Comparison of ENCODE assay signal across 8 cellular contexts in genomic region chr1:11804666-11805453, GRCh38. TPM values are rescaled to one million over a fixed set of nuclear protein-coding genes. Genes with fewer than 3 reads are reported as not detected.
DNase-seq lines count a peak whose midpoint lies in the region; ATAC-seq, FAIRE-seq and TF ChIP-seq lines count a peak whose summit lies in the region.

No MANE protein-coding gene starts in this region.

- intact Hi-C loops in OCI-LY7 (cut with micrococcal nuclease; ENCODE audit: unreplicated experiment) (no loop called here), K562 (cut with micrococcal nuclease) (loop anchor here (2.0 to 5.0 kb wide), 2 partner anchors 104 to 177 kb away; partner anchors contain the start of gene MFN2)

- peak in 1 of 2 experiments; percentile 3; a peak in 2 of 6 replicates for ATAC-seq in A549
- peak; percentile 12 for ATAC-seq in K562

- H3K4me2 ChIP-seq in A549 (peak overlapping the region; percentile 99), OCI-LY7 (ENCODE audit: low read length) (peak overlapping the region; percentile 97), K562 (ENCODE audit: insufficient read depth, low read length) (peak overlapping the region; percentile 99)

- DNase-seq in A549 (ENCODE audit: low read depth in 1 of 2, low spot score in 1 of 2) (no peak), H7 (peak; percentile 57), OCI-LY7 (ENCODE audit: low spot score) (no peak), K562 (ENCODE audit: extremely low read depth in 1 of 4, low spot score in 3 of 4) (peak; percentile 53 to 95 (median 66)), iris pigment epithelial cell (ENCODE audit: low read depth) (peak; percentile 67), activated gamma-delta T cell (lab: John Stamatoyannopoulos, UW) (no peak), SIG-M5 treated with dmso at 0.1 percent for 504 hours (lab: John Stamatoyannopoulos, UW; ENCODE audit: unreplicated experiment) (no peak)
- DNase-seq in stimulated activated CD4-positive, alpha-beta T cell treated with anti-CD3 and anti-CD28 coated beads, Interleukin-4, amount 100 ng/mL, for 1 hour, result peak; percentile 37

- H2AFZ ChIP-seq in OCI-LY7 (ENCODE audit: low read length) (no peak overlapping the region), K562 (ENCODE audit: low read depth, low read length) (no peak overlapping the region)

- H3K4me3 ChIP-seq in A549, result peak overlapping the region; percentile 59
- peak overlapping the region; percentile 94 for H3K4me3 ChIP-seq in H7 (ENCODE audit: insufficient read depth, low read depth, low read length)
- H3K4me3 ChIP-seq in OCI-LY7 (ENCODE audit: low read depth, low read length, poor library complexity, severe bottlenecking), result peak overlapping the region; percentile 80
- H3K4me3 ChIP-seq in K562, result peak overlapping the region; percentile 81

- TF ChIP-seq RAD21 in A549 (conservative IDR thresholded peaks at IDR 0.05 in 1 of 2, IDR thresholded peaks at IDR 0.05 in 1 of 2), result no peak
- TF ChIP-seq RAD21 in K562 (CRISPR knock-in tag; conservative IDR thresholded peaks at IDR 0.05 in 1 of 2, IDR thresholded peaks at IDR 0.05 in 1 of 2), result no peak

- no peaks in the 10 kb centered on the region; the same call in 1 of the 2 replicates for H4K20me1 ChIP-seq in OCI-LY7 (ENCODE audit: insufficient read depth, low read length)
- H4K20me1 ChIP-seq in K562 (replicated peaks; ENCODE audit: control insufficient read depth, insufficient read depth, low read length), result 0 out of 2 replicates have a peak, but pooled peaks cover 5% of the 10 kb centered on the region

- TF ChIP-seq CTCF in A549 (IDR thresholded peaks at IDR 0.05) (no peak), OCI-LY7 (conservative IDR thresholded peaks at IDR 0.05; ENCODE audit: low read length) (no peak), K562 (IDR thresholded peaks at IDR 0.05 in 2 of 3, conservative IDR thresholded peaks at IDR 0.05 in 1 of 3; ENCODE audit: insufficient read depth in 2 of 3, low read depth in 1 of 3, low read length in 3 of 3) (no peak)

- H3K9me1 ChIP-seq in K562 (ENCODE audit: control insufficient read depth, insufficient read depth, low read length), result no peaks in the 10 kb centered on the region

- 58% methylated on average over 10 of the region's 22 CpGs for WGBS in A549 (ENCODE audit: missing lambda C conversion rate)
- 1% methylated on average over 21 of the region's 22 CpGs for WGBS in K562 (ENCODE audit: insufficient coverage, low coverage, missing lambda C conversion rate)

- H3K27ac ChIP-seq in A549 (peak overlapping the region; percentile 91 to 95), OCI-LY7 (ENCODE audit: low read depth, low read length, poor library complexity, severe bottlenecking) (peak overlapping the region; percentile 59), K562 (ENCODE audit: extremely low read depth, low read depth, low read length) (peak overlapping the region; percentile 98)

- H3K4me1 ChIP-seq in A549 (peaks cover 26% of the 10 kb centered on the region), OCI-LY7 (ENCODE audit: insufficient read depth, low read length, poor library complexity, severe bottlenecking) (peaks cover 51% of the 10 kb centered on the region), K562 (replicated peaks in 1 of 2; ENCODE audit: control insufficient read depth in 2 of 2, insufficient read depth in 2 of 2, low read length in 2 of 2) (peaks cover 43 to 48% of the 10 kb centered on the region in 2 experiments)

- POLR2A ChIA-PET in A549 (lab: Yijun Ruan, JAX), result interaction anchor here (2.8 kb wide), 1 partner anchor 103 kb away, joined by 23 read pairs; no protein-coding TSS in a partner anchor
- POLR2A ChIA-PET in OCI-LY7 (lab: Charles Lee), result interaction anchor here (0.6 to 1.3 kb wide), 2 partner anchors 10 to 68 kb away, joined by 3 to 4 read pairs; no protein-coding TSS in a partner anchor
- POLR2A ChIA-PET in K562 (lab: Yijun Ruan, JAX), result interaction anchor here (0.5 to 4.9 kb wide), 4 partner anchors 14 to 211 kb away, joined by 3 to 80 read pairs (median 43); no protein-coding TSS in a partner anchor

- TF ChIP-seq EP300 in A549 (IDR thresholded peaks at IDR 0.05), result no peak
- no peak for TF ChIP-seq EP300 in K562 (IDR thresholded peaks at IDR 0.05; ENCODE audit: low read length)

- H3K9me2 ChIP-seq in OCI-LY7 (ENCODE audit: insufficient read depth, low read length), result no peaks in the 10 kb centered on the region

- H3K9ac ChIP-seq in K562 (ENCODE audit: insufficient read depth in 1 of 2, low read depth in 2 of 2, low read length in 2 of 2), result peak overlapping the region; percentile 97

- TF ChIP-seq POLR2A in A549 (IDR thresholded peaks at IDR 0.05; ENCODE audit: low read length) (no peak), K562 (conservative IDR thresholded peaks at IDR 0.05) (no peak)

- CTCF ChIA-PET in A549 (lab: Yijun Ruan, JAX), result interaction anchor here (1.4 kb wide), 1 partner anchor 20 kb away, joined by 3 read pairs; no protein-coding TSS in a partner anchor
- CTCF ChIA-PET in OCI-LY7 (lab: Charles Lee; ENCODE audit: unreplicated experiment), result no interaction called here
- CTCF ChIA-PET in K562 (lab: Yijun Ruan, JAX; ENCODE audit: low intra/inter-chr PET ratio), result no interaction called here

- no peak for FAIRE-seq in A549 (lab: Jason Lieb, UNC)
- FAIRE-seq in K562 (lab: Jason Lieb, UNC), result peak; percentile 69

- H3K79me2 ChIP-seq in OCI-LY7 (ENCODE audit: insufficient read depth, low read depth, low read length), result peaks cover 62% of the 10 kb centered on the region
- peaks cover 90% of the 10 kb centered on the region for H3K79me2 ChIP-seq in K562 (ENCODE audit: control insufficient read depth, insufficient read depth, low read length)

- in situ Hi-C loops in K562 (cut with MboI), result no loop called here

- H3K9me3 ChIP-seq in A549 (no peaks in the 10 kb centered on the region), OCI-LY7 (ENCODE audit: low read length) (no peaks in the 10 kb centered on the region), K562 (replicated peaks; ENCODE audit: control insufficient read depth, insufficient read depth, low read depth, low read length) (no peaks in the 10 kb centered on the region)

- H3K36me3 ChIP-seq in H7 (replicated peaks; ENCODE audit: control insufficient read depth, insufficient read depth, low read length), result peaks cover 8% of the 10 kb centered on the region
- H3K36me3 ChIP-seq in OCI-LY7 (ENCODE audit: insufficient read depth, low read length), result peaks cover 52% of the 10 kb centered on the region
- H3K36me3 ChIP-seq in K562 (ENCODE audit: control insufficient read depth, insufficient read depth, low read length), result peaks cover 51% of the 10 kb centered on the region

- no peaks in the 10 kb centered on the region for H3K27me3 ChIP-seq in H7 (ENCODE audit: control insufficient read depth, insufficient read depth, low read length)
- no peaks in the 10 kb centered on the region for H3K27me3 ChIP-seq in K562 (ENCODE audit: control insufficient read depth in 2 of 2, insufficient read depth in 2 of 2, low read length in 2 of 2)

- BruUV-seq in OCI-LY7 (replicated peaks; lab: Mats Ljungman, UMichigan) (no TSS peak), K562 (replicated peaks; lab: Mats Ljungman, UMichigan) (no TSS peak)

RNA-seq across cellular contexts. Expression of gene MTHFR, which starts 0.9 kb away (rescaled TPM):
- polyA plus RNA-seq in A549 (2011; rRNA removed) (4.5 and 5.0 TPM in 2 replicates), A549 (2017; fragmentation: RNase III; extraction: RNeasy Plus Mini Kit Qiagen cat#74134 plus additional on column Dnase treatment) (4.1 to 5.3 TPM (median 5.2 TPM) in 3 replicates), K562 (2011; rRNA removed) (47.6 and 56.6 TPM in 2 replicates), K562 (2014; fragmentation: Illumina TruSeq; extraction: Trizol) (62.6 and 78.7 TPM in 2 replicates), K562 (2014; fragmentation: Nextera tagmentation; extraction: Ambion mirVana) (1 to 10 TPM; 5.0 to 5.4 TPM), K562 (2014; rRNA removed) (57.3 and 72.7 TPM in 2 replicates)
- 2.9 and 3.6 TPM in 2 replicates for polyA plus RNA-seq in A549 (2012; cell fraction: cytosol; rRNA removed)
- polyA plus RNA-seq in A549 (2012; cell fraction: nucleus; rRNA removed), result 7.7 and 8.1 TPM in 2 replicates
- polyA minus RNA-seq in A549 (2011; rRNA and poly(A)+ RNA removed), result 10.9 and 12.7 TPM in 2 replicates
- total RNA-seq in H7 (2014; rRNA removed; shearing (Covaris generic)), result 18.9 and 19.5 TPM in 2 replicates
- total RNA-seq in OCI-LY7 (2014; rRNA removed; shearing (Covaris generic)), result 31.3 and 31.6 TPM in 2 replicates
- total RNA-seq in OCI-LY7 (2022) (54.6 and 58.0 TPM in 2 replicates), K562 (2014; rRNA removed) (77.9 and 94.5 TPM in 2 replicates), K562 (2014; rRNA removed; fragmentation: Illumina TruSeq; extraction: Trizol) (45.3 and 45.6 TPM in 2 replicates), K562 (2015; rRNA removed; fragmentation: Illumina TruSeq; extraction: Trizol) (65.4 and 66.1 TPM in 2 replicates), K562 (2021) (94.1 and 104 TPM in 2 replicates)
- total RNA-seq in K562 (2011; cell fraction: chromatin; rRNA removed; ENCODE audit: low replicate concordance), result 242 and 493 TPM in 2 replicates
- total RNA-seq in K562 (2011; cell fraction: nucleolus; rRNA removed), result 319 and 327 TPM in 2 replicates
- 296 TPM in 2 replicates for total RNA-seq in K562 (2011; cell fraction: nucleoplasm; rRNA removed)
- polyA plus RNA-seq in K562 (2011; cell fraction: cytosol; rRNA removed), result 49.3 and 67.6 TPM in 2 replicates
- polyA plus RNA-seq in K562 (2011; cell fraction: nucleus; rRNA removed), result 62.6 and 87.9 TPM in 2 replicates
- polyA plus RNA-seq in K562 (2012), result 59.9 and 109 TPM in 2 replicates
- 103 and 105 TPM in 2 replicates for polyA minus RNA-seq in K562 (2011; rRNA and poly(A)+ RNA removed)
- 72.6 and 84.0 TPM in 2 replicates for polyA minus RNA-seq in K562 (2011; cell fraction: cytosol; rRNA and poly(A)+ RNA removed)
- 87.4 and 136 TPM in 2 replicates for polyA minus RNA-seq in K562 (2011; cell fraction: nucleus; rRNA and poly(A)+ RNA removed)

RNA-seq across cellular contexts. Expression of gene CLCN6, which starts 1.1 kb away (rescaled TPM):
- polyA plus RNA-seq in A549 (2011; rRNA removed), result 5.7 and 8.2 TPM in 2 replicates
- 3.3 and 4.1 TPM in 2 replicates for polyA plus RNA-seq in A549 (2012; cell fraction: cytosol; rRNA removed)
- 16.1 and 19.6 TPM in 2 replicates for polyA plus RNA-seq in A549 (2012; cell fraction: nucleus; rRNA removed)
- 6.1 to 9.0 TPM (median 8.9 TPM) in 3 replicates for polyA plus RNA-seq in A549 (2017; fragmentation: RNase III; extraction: RNeasy Plus Mini Kit Qiagen cat#74134 plus additional on column Dnase treatment)
- polyA minus RNA-seq in A549 (2011; rRNA and poly(A)+ RNA removed), result 6.0 and 7.6 TPM in 2 replicates
- total RNA-seq in H7 (2014; rRNA removed; shearing (Covaris generic)), result 14.0 and 22.9 TPM in 2 replicates
- total RNA-seq in OCI-LY7 (2014; rRNA removed; shearing (Covaris generic)), result 16.1 and 19.7 TPM in 2 replicates
- 51.3 and 65.8 TPM in 2 replicates for total RNA-seq in OCI-LY7 (2022)
- total RNA-seq in K562 (2011; cell fraction: chromatin; rRNA removed; ENCODE audit: low replicate concordance), result 146 and 184 TPM in 2 replicates
- total RNA-seq in K562 (2011; cell fraction: nucleolus; rRNA removed), result 89.9 and 94.4 TPM in 2 replicates
- total RNA-seq in K562 (2011; cell fraction: nucleoplasm; rRNA removed), result 121 and 143 TPM in 2 replicates
- 10.0 and 10.6 TPM in 2 replicates for total RNA-seq in K562 (2014; rRNA removed)
- 11.4 TPM in 2 replicates for total RNA-seq in K562 (2014; rRNA removed; fragmentation: Illumina TruSeq; extraction: Trizol)
- total RNA-seq in K562 (2015; rRNA removed; fragmentation: Illumina TruSeq; extraction: Trizol), result 13.6 and 13.9 TPM in 2 replicates
- total RNA-seq in K562 (2021), result 21.8 and 22.5 TPM in 2 replicates
- 13.6 and 22.6 TPM in 2 replicates for polyA plus RNA-seq in K562 (2011; rRNA removed)
- 10.5 and 18.0 TPM in 2 replicates for polyA plus RNA-seq in K562 (2011; cell fraction: cytosol; rRNA removed)
- 89.4 and 98.5 TPM in 2 replicates for polyA plus RNA-seq in K562 (2011; cell fraction: nucleus; rRNA removed)
- 16.6 and 16.7 TPM in 2 replicates for polyA plus RNA-seq in K562 (2012)
- 18.3 and 20.9 TPM in 2 replicates for polyA plus RNA-seq in K562 (2014; fragmentation: Illumina TruSeq; extraction: Trizol)
- polyA plus RNA-seq in K562 (2014; fragmentation: Nextera tagmentation; extraction: Ambion mirVana), result 1 to 10 TPM; 2.0 to 3.1 TPM
- polyA plus RNA-seq in K562 (2014; rRNA removed), result 21.5 and 23.1 TPM in 2 replicates
- 19.0 and 22.2 TPM in 2 replicates for polyA minus RNA-seq in K562 (2011; rRNA and poly(A)+ RNA removed)
- polyA minus RNA-seq in K562 (2011; cell fraction: cytosol; rRNA and poly(A)+ RNA removed), result 10.5 and 10.8 TPM in 2 replicates
- 18.2 and 38.1 TPM in 2 replicates for polyA minus RNA-seq in K562 (2011; cell fraction: nucleus; rRNA and poly(A)+ RNA removed)

RNA-seq across cellular contexts. Expression of gene NPPA, which starts 42.7 kb away (rescaled TPM):
- polyA plus RNA-seq in A549 (2011; rRNA removed), result not detected in 2 replicates
- not detected in 2 replicates for polyA plus RNA-seq in A549 (2012; cell fraction: cytosol; rRNA removed)
- not detected in 2 replicates for polyA plus RNA-seq in A549 (2012; cell fraction: nucleus; rRNA removed)
- polyA plus RNA-seq in A549 (2017; fragmentation: RNase III; extraction: RNeasy Plus Mini Kit Qiagen cat#74134 plus additional on column Dnase treatment), result not detected in 3 replicates
- polyA minus RNA-seq in A549 (2011; rRNA and poly(A)+ RNA removed), result not detected in 2 replicates
- total RNA-seq in H7 (2014; rRNA removed; shearing (Covaris generic)), result 0.85 TPM in 1 of 2 replicates, not detected in the other
- total RNA-seq in OCI-LY7 (2014; rRNA removed; shearing (Covaris generic)), result not detected in 2 replicates
- not detected in 2 replicates for total RNA-seq in OCI-LY7 (2022)
- not detected in 2 replicates for total RNA-seq in K562 (2011; cell fraction: chromatin; rRNA removed; ENCODE audit: low replicate concordance)
- total RNA-seq in K562 (2011; cell fraction: nucleolus; rRNA removed), result not detected in 2 replicates
- total RNA-seq in K562 (2011; cell fraction: nucleoplasm; rRNA removed), result not detected in 2 replicates
- not detected in 2 replicates for total RNA-seq in K562 (2014; rRNA removed)
- total RNA-seq in K562 (2014; rRNA removed; fragmentation: Illumina TruSeq; extraction: Trizol), result not detected in 2 replicates
- total RNA-seq in K562 (2015; rRNA removed; fragmentation: Illumina TruSeq; extraction: Trizol), result not detected in 2 replicates
- not detected in 2 replicates for total RNA-seq in K562 (2021)
- polyA plus RNA-seq in K562 (2011; rRNA removed), result not detected in 2 replicates
- polyA plus RNA-seq in K562 (2011; cell fraction: cytosol; rRNA removed), result not detected in 2 replicates
- not detected in 2 replicates for polyA plus RNA-seq in K562 (2011; cell fraction: nucleus; rRNA removed)
- polyA plus RNA-seq in K562 (2012), result 0.37 and 0.44 TPM in 2 replicates
- polyA plus RNA-seq in K562 (2014; fragmentation: Illumina TruSeq; extraction: Trizol), result not detected in 2 replicates
- polyA plus RNA-seq in K562 (2014; fragmentation: Nextera tagmentation; extraction: Ambion mirVana), result not detected
- not detected in 2 replicates for polyA plus RNA-seq in K562 (2014; rRNA removed)
- not detected in 2 replicates for polyA minus RNA-seq in K562 (2011; rRNA and poly(A)+ RNA removed)
- polyA minus RNA-seq in K562 (2011; cell fraction: cytosol; rRNA and poly(A)+ RNA removed), result not detected in 2 replicates
- polyA minus RNA-seq in K562 (2011; cell fraction: nucleus; rRNA and poly(A)+ RNA removed), result not detected in 2 replicates

RNA-seq across cellular contexts. Expression of gene C1orf167, which starts 42.9 kb away (rescaled TPM):
- polyA plus RNA-seq in A549 (2011; rRNA removed) (not detected in 2 replicates), A549 (2017; fragmentation: RNase III; extraction: RNeasy Plus Mini Kit Qiagen cat#74134 plus additional on column Dnase treatment) (not detected in 3 replicates), K562 (2011; rRNA removed) (0.29 and 0.73 TPM in 2 replicates), K562 (2014; fragmentation: Illumina TruSeq; extraction: Trizol) (0.29 and 0.31 TPM in 2 replicates), K562 (2014; fragmentation: Nextera tagmentation; extraction: Ambion mirVana) (not detected), K562 (2014; rRNA removed) (0.86 and 0.94 TPM in 2 replicates)
- not detected in 2 replicates for polyA plus RNA-seq in A549 (2012; cell fraction: cytosol; rRNA removed)
- polyA plus RNA-seq in A549 (2012; cell fraction: nucleus; rRNA removed), result 0.04 TPM in 1 of 2 replicates, not detected in the other
- not detected in 2 replicates for polyA minus RNA-seq in A549 (2011; rRNA and poly(A)+ RNA removed)
- 0.28 and 1.5 TPM in 2 replicates for total RNA-seq in H7 (2014; rRNA removed; shearing (Covaris generic))
- 4.2 and 8.0 TPM in 2 replicates for total RNA-seq in OCI-LY7 (2014; rRNA removed; shearing (Covaris generic))
- total RNA-seq in OCI-LY7 (2022) (1.7 and 3.9 TPM in 2 replicates), K562 (2014; rRNA removed) (0.37 and 0.73 TPM in 2 replicates), K562 (2014; rRNA removed; fragmentation: Illumina TruSeq; extraction: Trizol) (0.10 and 0.29 TPM in 2 replicates), K562 (2015; rRNA removed; fragmentation: Illumina TruSeq; extraction: Trizol) (0.22 and 0.53 TPM in 2 replicates), K562 (2021) (0.82 and 1.2 TPM in 2 replicates)
- 2.8 and 5.6 TPM in 2 replicates for total RNA-seq in K562 (2011; cell fraction: chromatin; rRNA removed; ENCODE audit: low replicate concordance)
- 2.3 and 3.4 TPM in 2 replicates for total RNA-seq in K562 (2011; cell fraction: nucleolus; rRNA removed)
- total RNA-seq in K562 (2011; cell fraction: nucleoplasm; rRNA removed), result 2.1 TPM in 2 replicates
- polyA plus RNA-seq in K562 (2011; cell fraction: cytosol; rRNA removed), result 0.31 and 0.53 TPM in 2 replicates
- 2.2 and 3.2 TPM in 2 replicates for polyA plus RNA-seq in K562 (2011; cell fraction: nucleus; rRNA removed)
- polyA plus RNA-seq in K562 (2012), result 0.48 and 2.0 TPM in 2 replicates
- polyA minus RNA-seq in K562 (2011; rRNA and poly(A)+ RNA removed), result 0.14 and 0.27 TPM in 2 replicates
- polyA minus RNA-seq in K562 (2011; cell fraction: cytosol; rRNA and poly(A)+ RNA removed), result 0.38 and 0.91 TPM in 2 replicates
- polyA minus RNA-seq in K562 (2011; cell fraction: nucleus; rRNA and poly(A)+ RNA removed), result 0.78 and 0.81 TPM in 2 replicates

RNA-seq across cellular contexts. Expression of gene NPPB, which starts 53.9 kb away (rescaled TPM):
- polyA plus RNA-seq in A549 (2011; rRNA removed) (not detected in 2 replicates), A549 (2017; fragmentation: RNase III; extraction: RNeasy Plus Mini Kit Qiagen cat#74134 plus additional on column Dnase treatment) (0.18 to 0.20 TPM in 2 of 3 replicates, not detected in the other), K562 (2011; rRNA removed) (not detected in 2 replicates), K562 (2014; fragmentation: Illumina TruSeq; extraction: Trizol) (not detected in 2 replicates), K562 (2014; fragmentation: Nextera tagmentation; extraction: Ambion mirVana) (not detected), K562 (2014; rRNA removed) (not detected in 2 replicates)
- polyA plus RNA-seq in A549 (2012; cell fraction: cytosol; rRNA removed), result 0.11 and 0.35 TPM in 2 replicates
- polyA plus RNA-seq in A549 (2012; cell fraction: nucleus; rRNA removed), result 0.22 and 0.29 TPM in 2 replicates
- polyA minus RNA-seq in A549 (2011; rRNA and poly(A)+ RNA removed), result not detected in 2 replicates
- 1.5 and 20.3 TPM in 2 replicates for total RNA-seq in H7 (2014; rRNA removed; shearing (Covaris generic))
- not detected in 2 replicates for total RNA-seq in OCI-LY7 (2014; rRNA removed; shearing (Covaris generic))
- total RNA-seq in OCI-LY7 (2022) (not detected in 2 replicates), K562 (2014; rRNA removed) (not detected in 2 replicates), K562 (2014; rRNA removed; fragmentation: Illumina TruSeq; extraction: Trizol) (not detected in 2 replicates), K562 (2015; rRNA removed; fragmentation: Illumina TruSeq; extraction: Trizol) (not detected in 2 replicates), K562 (2021) (not detected in 2 replicates)
- not detected in 2 replicates for total RNA-seq in K562 (2011; cell fraction: chromatin; rRNA removed; ENCODE audit: low replicate concordance)
- total RNA-seq in K562 (2011; cell fraction: nucleolus; rRNA removed), result not detected in 2 replicates
- total RNA-seq in K562 (2011; cell fraction: nucleoplasm; rRNA removed), result not detected in 2 replicates
- polyA plus RNA-seq in K562 (2011; cell fraction: cytosol; rRNA removed), result not detected in 2 replicates
- not detected in 2 replicates for polyA plus RNA-seq in K562 (2011; cell fraction: nucleus; rRNA removed)
- not detected in 2 replicates for polyA plus RNA-seq in K562 (2012)
- not detected in 2 replicates for polyA minus RNA-seq in K562 (2011; rRNA and poly(A)+ RNA removed)
- polyA minus RNA-seq in K562 (2011; cell fraction: cytosol; rRNA and poly(A)+ RNA removed), result not detected in 2 replicates
- polyA minus RNA-seq in K562 (2011; cell fraction: nucleus; rRNA and poly(A)+ RNA removed), result not detected in 2 replicates

Comparison
In these comparisons a context has a peak if more than half of its experiments do, and no peak if none do; other contexts are left out.
1. DNase-seq: peak in H7 (single experiment), K562 (4 of 4), iris pigment epithelial cell (single experiment) and stimulated activated CD4-positive, alpha-beta T cell treated with anti-CD3 and anti-CD28 coated beads, Interleukin-4, amount 100 ng/mL, for 1 hour (single experiment); none in A549 (0 of 2), OCI-LY7 (single experiment), activated gamma-delta T cell (single experiment) and SIG-M5 treated with dmso at 0.1 percent for 504 hours (single experiment).
2. Of the 35 proteins assayed by ChIP-seq in both K562 and A549: peak only in K562: BHLHE40, POLR2AphosphoS2 and RNF2; only in A549: none; in both: none; in neither: 31; mixed calls (peak in some experiments, not most) for 1.
3. Peak in every context shown above with its lines, with median percentiles within 50 percentile points of each other: H3K27ac ChIP-seq, H3K4me2 ChIP-seq and H3K4me3 ChIP-seq.